ENCODE assay signal across 18 cellular contexts in genomic region chr2:46119453-46119852, GRCh38.
DNase-seq lines count a peak whose midpoint lies in the region; ATAC-seq and TF ChIP-seq lines count a peak whose summit lies in the region.
"Had no signal": no experiment of that assay in that cellular context is flagged by ENCODE, and none has a peak within 500 bp of the region (broad histone marks: within the 10 kb centered on the region; RNA-seq: fewer than 3 reads in every experiment).

No MANE protein-coding gene starts in this region.

- no peak overlapping the region for H3K4ac ChIP-seq in trophoblast cell (ENCODE audit: low read depth, low read length)

- DNase-seq in AG10803 (ENCODE audit: low read depth) (peak; percentile 93), amniotic epithelial cell (ENCODE audit: low read depth) (peak; percentile 84), heart left ventricle (no peak), trophoblast cell (peak; percentile 61 to 87), SKM-1 (lab: John Stamatoyannopoulos, UW; ENCODE audit: unreplicated experiment) (no peak), GM20000 (ENCODE audit: low spot score) (no peak), NCI-H187 (lab: John Stamatoyannopoulos, UW) (no peak)
- DNase-seq: activated CD4-positive, alpha-beta T cell treated with anti-CD3 and anti-CD28 coated beads, Interleukin-2, amount 10 ng/mL, durations not matched to agents 7 days and 5 days; activated T-cell treated with anti-CD3 and anti-CD28 coated beads, Interleukin-2, amount 50 U/mL, for 72 hours; aorta; effector CD8-positive, alpha-beta T cell; Karpas-422; NCI-H524; stimulated activated CD4-positive, alpha-beta T cell treated with anti-CD3 and anti-CD28 coated beads, Interleukin-15, amount 100 ng/mL, for 24 hours; T1000; tibial artery had no signal

- no peak overlapping the region for H4K91ac ChIP-seq in trophoblast cell (ENCODE audit: low read depth, low read length)

- H3K4me3 ChIP-seq in AG10803 (ENCODE audit: low read length) (no peak overlapping the region), heart left ventricle (no peak overlapping the region), trophoblast cell (ENCODE audit: low read depth, low read length) (no peak overlapping the region)
- H3K4me3 ChIP-seq: lung, tibial artery had no signal

- no peak overlapping the region for H4K12ac ChIP-seq in trophoblast cell (ENCODE audit: low read depth, low read length)

- no peak overlapping the region for H4K8ac ChIP-seq in trophoblast cell (ENCODE audit: low read depth, low read length)

- H3K4me1 ChIP-seq in heart left ventricle (peaks cover 4 to 78% (median 63%) of the 10 kb centered on the region in 12 donors), trophoblast cell (ENCODE audit: control insufficient read depth in 1 of 2, insufficient read depth in 2 of 2, low read length in 2 of 2) (peaks cover 6 to 9% of the 10 kb centered on the region in 2 experiments)

- H3K9me3 ChIP-seq in heart left ventricle (no peaks in the 10 kb centered on the region), trophoblast cell (ENCODE audit: insufficient read depth, low read depth, low read length) (no peaks in the 10 kb centered on the region)
- H3K9me3 ChIP-seq: tibial artery had no signal

- no peak overlapping the region for H2AFZ ChIP-seq in trophoblast cell (ENCODE audit: insufficient read depth, low read length, poor library complexity)

- no peak overlapping the region for H2BK120ac ChIP-seq in trophoblast cell (ENCODE audit: insufficient read depth, low read length, poor library complexity)

- no peak overlapping the region for H3K4me2 ChIP-seq in trophoblast cell (ENCODE audit: low read length)

- 45 to 58% (median 52%) methylated on average over 5 of the region's 5 CpGs for WGBS in heart left ventricle, 4 donors
- no CpG with 5 or more reads among the region's 5 CpGs for WGBS in trophoblast cell (ENCODE audit: extremely low coverage, insufficient coverage, insufficient read length)

- no peak overlapping the region for H3K23ac ChIP-seq in trophoblast cell (ENCODE audit: low read length)

- no peak overlapping the region for H3K18ac ChIP-seq in trophoblast cell (ENCODE audit: low read length)

- H2BK5ac ChIP-seq in trophoblast cell (ENCODE audit: low read depth, low read length, poor library complexity): no peak overlapping the region

- H2AK5ac ChIP-seq in trophoblast cell (ENCODE audit: low read length): no peak overlapping the region

- no peak overlapping the region for H3K9ac ChIP-seq in trophoblast cell (ENCODE audit: low read length)

- TF ChIP-seq CTCF in AG10803 (conservative IDR thresholded peaks at IDR 0.05; ENCODE audit: low read length): no peak
- TF ChIP-seq CTCF in heart left ventricle (IDR thresholded peaks at IDR 0.05): no peak
- no peak for TF ChIP-seq CTCF in GM20000 (IDR thresholded peaks at IDR 0.05; ENCODE audit: extremely low read depth, missing control alignments)

- H3K27me3 ChIP-seq in heart left ventricle (no peaks in the 10 kb centered on the region), trophoblast cell (ENCODE audit: insufficient read depth, low read length) (no peaks in the 10 kb centered on the region)
- H3K27me3 ChIP-seq: tibial artery had no signal

- H2BK12ac ChIP-seq in trophoblast cell (ENCODE audit: low read length): no peak overlapping the region

- H3K27ac ChIP-seq in heart left ventricle: peak overlapping the region; percentile 52 to 90 (median 78)
- no peak overlapping the region for H3K27ac ChIP-seq in trophoblast cell (ENCODE audit: low read depth, low read length)
- H3K27ac ChIP-seq: tibial artery had no signal

- H3K36me3 ChIP-seq in heart left ventricle (no peaks in the 10 kb centered on the region), trophoblast cell (ENCODE audit: control insufficient read depth in 1 of 2, insufficient read depth in 2 of 2, low read length in 2 of 2) (no peaks in the 10 kb centered on the region)
- H3K36me3 ChIP-seq: tibial artery had no signal

- H3K14ac ChIP-seq in trophoblast cell (ENCODE audit: low read length): no peak overlapping the region

- no peak for TF ChIP-seq POLR2A in heart left ventricle (IDR thresholded peaks at IDR 0.05)

- intact Hi-C loops in heart left ventricle (cut with DNase I): loop anchor here in 3 of 10 donors (2.0 to 10.0 kb wide), 4 partner anchors 52 to 177 kb away; partner anchors contain the start of gene EPAS1 (in 1 of the 3)

- H3K79me2 ChIP-seq in trophoblast cell (ENCODE audit: control insufficient read depth, insufficient read depth, low read length, poor library complexity): no peaks in the 10 kb centered on the region

- H3K79me1 ChIP-seq in trophoblast cell (ENCODE audit: low read length): peaks cover 5% of the 10 kb centered on the region

- ATAC-seq in heart left ventricle: peak in 3 of 4 donors; percentile 19 to 56 (median 27)
- ATAC-seq in HG03565 (IDR thresholded peaks at IDR 0.05; ENCODE audit: unreplicated experiment): no peak
- ATAC-seq: activated T-cell treated with anti-CD3 and anti-CD28 coated beads, Interleukin-2, amount 50 U/mL, for 72 hours had no signal

Comparison
In these comparisons a context has a peak if more than half of its experiments do, and no peak if none do; other contexts are left out.
1. DNase-seq: peak in AG10803 (single experiment), amniotic epithelial cell (single experiment) and trophoblast cell (2 of 2); none in heart left ventricle (0 of 5), SKM-1 (single experiment), GM20000 (single experiment) and NCI-H187 (0 of 2).